1 cellular context compared by ENCODE assay signal in the genomic region with DNA sequence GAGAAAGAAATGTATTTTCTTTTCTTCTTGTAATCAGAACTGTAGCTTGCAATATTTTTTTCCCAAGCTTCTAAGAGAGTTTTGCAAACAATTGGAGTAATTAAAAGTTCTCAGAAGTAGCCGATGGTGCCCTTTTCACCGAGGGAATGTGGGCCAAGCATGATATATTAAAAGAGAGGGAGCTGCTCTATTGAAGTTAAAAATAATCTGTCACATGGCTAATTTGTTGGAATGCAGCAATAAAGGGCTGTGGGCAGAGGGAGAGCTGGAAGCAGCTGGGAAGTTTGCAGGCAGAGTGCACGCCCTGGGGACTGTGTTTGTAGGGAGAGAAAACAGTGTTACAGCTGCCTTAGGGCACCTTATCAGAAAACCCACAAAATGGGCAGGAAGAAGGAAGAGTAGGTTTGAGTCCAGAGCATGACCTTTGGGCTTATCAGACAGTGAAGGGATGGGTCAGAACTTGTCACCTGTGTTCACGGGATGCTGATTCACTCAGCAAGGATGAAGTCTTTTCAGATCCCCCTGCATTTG.
TF ChIP-seq lines count a peak whose summit lies in the region.

No MANE protein-coding gene starts in this region.

TF ChIP-seq in HepG2, 621 proteins besides CTCF, POLR2A, EP300 and RAD21 (continued from another document and continues in another):
- TF ChIP-seq, protein P1, sequence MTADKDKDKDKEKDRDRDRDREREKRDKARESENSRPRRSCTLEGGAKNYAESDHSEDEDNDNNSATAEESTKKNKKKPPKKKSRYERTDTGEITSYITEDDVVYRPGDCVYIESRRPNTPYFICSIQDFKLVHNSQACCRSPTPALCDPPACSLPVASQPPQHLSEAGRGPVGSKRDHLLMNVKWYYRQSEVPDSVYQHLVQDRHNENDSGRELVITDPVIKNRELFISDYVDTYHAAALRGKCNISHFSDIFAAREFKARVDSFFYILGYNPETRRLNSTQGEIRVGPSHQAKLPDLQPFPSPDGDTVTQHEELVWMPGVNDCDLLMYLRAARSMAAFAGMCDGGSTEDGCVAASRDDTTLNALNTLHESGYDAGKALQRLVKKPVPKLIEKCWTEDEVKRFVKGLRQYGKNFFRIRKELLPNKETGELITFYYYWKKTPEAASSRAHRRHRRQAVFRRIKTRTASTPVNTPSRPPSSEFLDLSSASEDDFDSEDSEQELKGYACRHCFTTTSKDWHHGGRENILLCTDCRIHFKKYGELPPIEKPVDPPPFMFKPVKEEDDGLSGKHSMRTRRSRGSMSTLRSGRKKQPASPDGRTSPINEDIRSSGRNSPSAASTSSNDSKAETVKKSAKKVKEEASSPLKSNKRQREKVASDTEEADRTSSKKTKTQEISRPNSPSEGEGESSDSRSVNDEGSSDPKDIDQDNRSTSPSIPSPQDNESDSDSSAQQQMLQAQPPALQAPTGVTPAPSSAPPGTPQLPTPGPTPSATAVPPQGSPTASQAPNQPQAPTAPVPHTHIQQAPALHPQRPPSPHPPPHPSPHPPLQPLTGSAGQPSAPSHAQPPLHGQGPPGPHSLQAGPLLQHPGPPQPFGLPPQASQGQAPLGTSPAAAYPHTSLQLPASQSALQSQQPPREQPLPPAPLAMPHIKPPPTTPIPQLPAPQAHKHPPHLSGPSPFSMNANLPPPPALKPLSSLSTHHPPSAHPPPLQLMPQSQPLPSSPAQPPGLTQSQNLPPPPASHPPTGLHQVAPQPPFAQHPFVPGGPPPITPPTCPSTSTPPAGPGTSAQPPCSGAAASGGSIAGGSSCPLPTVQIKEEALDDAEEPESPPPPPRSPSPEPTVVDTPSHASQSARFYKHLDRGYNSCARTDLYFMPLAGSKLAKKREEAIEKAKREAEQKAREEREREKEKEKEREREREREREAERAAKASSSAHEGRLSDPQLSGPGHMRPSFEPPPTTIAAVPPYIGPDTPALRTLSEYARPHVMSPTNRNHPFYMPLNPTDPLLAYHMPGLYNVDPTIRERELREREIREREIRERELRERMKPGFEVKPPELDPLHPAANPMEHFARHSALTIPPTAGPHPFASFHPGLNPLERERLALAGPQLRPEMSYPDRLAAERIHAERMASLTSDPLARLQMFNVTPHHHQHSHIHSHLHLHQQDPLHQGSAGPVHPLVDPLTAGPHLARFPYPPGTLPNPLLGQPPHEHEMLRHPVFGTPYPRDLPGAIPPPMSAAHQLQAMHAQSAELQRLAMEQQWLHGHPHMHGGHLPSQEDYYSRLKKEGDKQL (CRISPR knock-in tag; IDR thresholded peaks at IDR 0.05; ENCODE audit: low read depth): 0 out of 2 replicates have a peak, but pooled peaks have one; percentile 34
- TF ChIP-seq ERF (CRISPR knock-in tag; IDR thresholded peaks at IDR 0.05) (peak; percentile 64; the same call in 1 of the 2 replicates), GATAD1 (CRISPR knock-in tag; IDR thresholded peaks at IDR 0.05) (peak; percentile 64; the same call in 1 of the 2 replicates), ZBTB38 (CRISPR knock-in tag; IDR thresholded peaks at IDR 0.05) (peak; percentile 81; the same call in 1 of the 2 replicates), SOX5 (CRISPR knock-in tag; IDR thresholded peaks at IDR 0.05; ENCODE audit: borderline replicate concordance) (peak; percentile 84), NR1H2 (CRISPR knock-in tag; IDR thresholded peaks at IDR 0.05; ENCODE audit: borderline replicate concordance, low read depth) (no peak), ZNF207 (IDR thresholded peaks at IDR 0.05; ENCODE audit: borderline replicate concordance) (no peak), ZFP36L1 (CRISPR knock-in tag; IDR thresholded peaks at IDR 0.05) (0 out of 2 replicates have a peak, but pooled peaks have one; percentile 47), SALL1 (CRISPR knock-in tag; IDR thresholded peaks at IDR 0.05) (peak; percentile 94), ARNT2 (CRISPR knock-in tag; IDR thresholded peaks at IDR 0.05; ENCODE audit: low read depth) (no peak), ZNF672 (CRISPR knock-in tag; IDR thresholded peaks at IDR 0.05) (no peak)
- TF ChIP-seq, protein P2, sequence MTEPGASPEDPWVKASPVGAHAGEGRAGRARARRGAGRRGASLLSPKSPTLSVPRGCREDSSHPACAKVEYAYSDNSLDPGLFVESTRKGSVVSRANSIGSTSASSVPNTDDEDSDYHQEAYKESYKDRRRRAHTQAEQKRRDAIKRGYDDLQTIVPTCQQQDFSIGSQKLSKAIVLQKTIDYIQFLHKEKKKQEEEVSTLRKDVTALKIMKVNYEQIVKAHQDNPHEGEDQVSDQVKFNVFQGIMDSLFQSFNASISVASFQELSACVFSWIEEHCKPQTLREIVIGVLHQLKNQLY (CRISPR knock-in tag; IDR thresholded peaks at IDR 0.05): peak; percentile 92; the same call in 1 of the 2 replicates
- TF ChIP-seq, protein P3, sequence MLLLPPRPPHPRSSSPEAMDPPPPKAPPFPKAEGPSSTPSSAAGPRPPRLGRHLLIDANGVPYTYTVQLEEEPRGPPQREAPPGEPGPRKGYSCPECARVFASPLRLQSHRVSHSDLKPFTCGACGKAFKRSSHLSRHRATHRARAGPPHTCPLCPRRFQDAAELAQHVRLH (CRISPR knock-in tag; IDR thresholded peaks at IDR 0.05; ENCODE audit: borderline replicate concordance, low read depth): peak; percentile 55
- TF ChIP-seq, protein P4, sequence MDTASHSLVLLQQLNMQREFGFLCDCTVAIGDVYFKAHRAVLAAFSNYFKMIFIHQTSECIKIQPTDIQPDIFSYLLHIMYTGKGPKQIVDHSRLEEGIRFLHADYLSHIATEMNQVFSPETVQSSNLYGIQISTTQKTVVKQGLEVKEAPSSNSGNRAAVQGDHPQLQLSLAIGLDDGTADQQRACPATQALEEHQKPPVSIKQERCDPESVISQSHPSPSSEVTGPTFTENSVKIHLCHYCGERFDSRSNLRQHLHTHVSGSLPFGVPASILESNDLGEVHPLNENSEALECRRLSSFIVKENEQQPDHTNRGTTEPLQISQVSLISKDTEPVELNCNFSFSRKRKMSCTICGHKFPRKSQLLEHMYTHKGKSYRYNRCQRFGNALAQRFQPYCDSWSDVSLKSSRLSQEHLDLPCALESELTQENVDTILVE (CRISPR knock-in tag; IDR thresholded peaks at IDR 0.05): 0 out of 2 replicates have a peak, but pooled peaks have one; percentile 64
- TF ChIP-seq, protein P5, sequence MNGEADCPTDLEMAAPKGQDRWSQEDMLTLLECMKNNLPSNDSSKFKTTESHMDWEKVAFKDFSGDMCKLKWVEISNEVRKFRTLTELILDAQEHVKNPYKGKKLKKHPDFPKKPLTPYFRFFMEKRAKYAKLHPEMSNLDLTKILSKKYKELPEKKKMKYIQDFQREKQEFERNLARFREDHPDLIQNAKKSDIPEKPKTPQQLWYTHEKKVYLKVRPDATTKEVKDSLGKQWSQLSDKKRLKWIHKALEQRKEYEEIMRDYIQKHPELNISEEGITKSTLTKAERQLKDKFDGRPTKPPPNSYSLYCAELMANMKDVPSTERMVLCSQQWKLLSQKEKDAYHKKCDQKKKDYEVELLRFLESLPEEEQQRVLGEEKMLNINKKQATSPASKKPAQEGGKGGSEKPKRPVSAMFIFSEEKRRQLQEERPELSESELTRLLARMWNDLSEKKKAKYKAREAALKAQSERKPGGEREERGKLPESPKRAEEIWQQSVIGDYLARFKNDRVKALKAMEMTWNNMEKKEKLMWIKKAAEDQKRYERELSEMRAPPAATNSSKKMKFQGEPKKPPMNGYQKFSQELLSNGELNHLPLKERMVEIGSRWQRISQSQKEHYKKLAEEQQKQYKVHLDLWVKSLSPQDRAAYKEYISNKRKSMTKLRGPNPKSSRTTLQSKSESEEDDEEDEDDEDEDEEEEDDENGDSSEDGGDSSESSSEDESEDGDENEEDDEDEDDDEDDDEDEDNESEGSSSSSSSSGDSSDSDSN (CRISPR knock-in tag; IDR thresholded peaks at IDR 0.05): peak; percentile 45; the same call in 1 of the 2 replicates
- TF ChIP-seq, protein P6, sequence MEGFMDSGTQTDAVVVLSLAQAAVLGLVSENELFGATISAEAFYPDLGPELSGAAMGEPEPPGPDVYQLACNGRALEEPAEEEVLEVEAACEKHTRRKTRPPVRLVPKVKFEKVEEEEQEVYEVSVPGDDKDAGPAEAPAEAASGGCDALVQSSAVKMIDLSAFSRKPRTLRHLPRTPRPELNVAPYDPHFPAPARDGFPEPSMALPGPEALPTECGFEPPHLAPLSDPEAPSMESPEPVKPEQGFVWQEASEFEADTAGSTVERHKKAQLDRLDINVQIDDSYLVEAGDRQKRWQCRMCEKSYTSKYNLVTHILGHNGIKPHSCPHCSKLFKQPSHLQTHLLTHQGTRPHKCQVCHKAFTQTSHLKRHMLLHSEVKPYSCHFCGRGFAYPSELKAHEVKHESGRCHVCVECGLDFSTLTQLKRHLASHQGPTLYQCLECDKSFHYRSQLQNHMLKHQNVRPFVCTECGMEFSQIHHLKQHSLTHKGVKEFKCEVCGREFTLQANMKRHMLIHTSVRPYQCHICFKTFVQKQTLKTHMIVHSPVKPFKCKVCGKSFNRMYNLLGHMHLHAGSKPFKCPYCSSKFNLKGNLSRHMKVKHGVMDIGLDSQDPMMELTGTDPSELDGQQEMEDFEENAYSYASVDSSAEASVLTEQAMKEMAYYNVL (CRISPR knock-in tag; IDR thresholded peaks at IDR 0.05; ENCODE audit: borderline replicate concordance): peak; percentile 98
- TF ChIP-seq, protein P7, sequence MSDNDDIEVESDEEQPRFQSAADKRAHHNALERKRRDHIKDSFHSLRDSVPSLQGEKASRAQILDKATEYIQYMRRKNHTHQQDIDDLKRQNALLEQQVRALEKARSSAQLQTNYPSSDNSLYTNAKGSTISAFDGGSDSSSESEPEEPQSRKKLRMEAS (IDR thresholded peaks at IDR 0.05): peak; percentile 63
- TF ChIP-seq, protein P8, sequence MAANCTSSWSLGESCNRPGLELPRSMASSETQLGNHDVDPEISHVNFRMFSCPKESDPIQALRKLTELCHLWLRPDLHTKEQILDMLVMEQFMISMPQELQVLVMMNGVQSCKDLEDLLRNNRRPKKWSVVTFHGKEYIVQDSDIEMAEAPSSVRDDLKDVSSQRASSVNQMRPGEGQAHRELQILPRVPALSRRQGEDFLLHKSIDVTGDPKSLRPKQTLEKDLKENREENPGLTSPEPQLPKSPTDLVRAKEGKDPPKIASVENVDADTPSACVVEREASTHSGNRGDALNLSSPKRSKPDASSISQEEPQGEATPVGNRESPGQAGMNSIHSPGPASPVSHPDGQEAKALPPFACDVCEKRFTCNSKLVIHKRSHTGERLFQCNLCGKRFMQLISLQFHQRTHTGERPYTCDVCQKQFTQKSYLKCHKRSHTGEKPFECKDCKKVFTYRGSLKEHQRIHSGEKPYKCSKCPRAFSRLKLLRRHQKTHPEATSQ (CRISPR knock-in tag; IDR thresholded peaks at IDR 0.05; ENCODE audit: borderline replicate concordance): no peak; the same call in 1 of the 2 replicates
- TF ChIP-seq, protein P9, sequence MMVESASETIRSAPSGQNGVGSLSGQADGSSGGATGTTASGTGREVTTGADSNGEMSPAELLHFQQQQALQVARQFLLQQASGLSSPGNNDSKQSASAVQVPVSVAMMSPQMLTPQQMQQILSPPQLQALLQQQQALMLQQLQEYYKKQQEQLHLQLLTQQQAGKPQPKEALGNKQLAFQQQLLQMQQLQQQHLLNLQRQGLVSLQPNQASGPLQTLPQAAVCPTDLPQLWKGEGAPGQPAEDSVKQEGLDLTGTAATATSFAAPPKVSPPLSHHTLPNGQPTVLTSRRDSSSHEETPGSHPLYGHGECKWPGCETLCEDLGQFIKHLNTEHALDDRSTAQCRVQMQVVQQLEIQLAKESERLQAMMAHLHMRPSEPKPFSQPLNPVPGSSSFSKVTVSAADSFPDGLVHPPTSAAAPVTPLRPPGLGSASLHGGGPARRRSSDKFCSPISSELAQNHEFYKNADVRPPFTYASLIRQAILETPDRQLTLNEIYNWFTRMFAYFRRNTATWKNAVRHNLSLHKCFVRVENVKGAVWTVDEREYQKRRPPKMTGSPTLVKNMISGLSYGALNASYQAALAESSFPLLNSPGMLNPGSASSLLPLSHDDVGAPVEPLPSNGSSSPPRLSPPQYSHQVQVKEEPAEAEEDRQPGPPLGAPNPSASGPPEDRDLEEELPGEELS (CRISPR knock-in tag; IDR thresholded peaks at IDR 0.05): peak; percentile 93
- TF ChIP-seq, protein P10, sequence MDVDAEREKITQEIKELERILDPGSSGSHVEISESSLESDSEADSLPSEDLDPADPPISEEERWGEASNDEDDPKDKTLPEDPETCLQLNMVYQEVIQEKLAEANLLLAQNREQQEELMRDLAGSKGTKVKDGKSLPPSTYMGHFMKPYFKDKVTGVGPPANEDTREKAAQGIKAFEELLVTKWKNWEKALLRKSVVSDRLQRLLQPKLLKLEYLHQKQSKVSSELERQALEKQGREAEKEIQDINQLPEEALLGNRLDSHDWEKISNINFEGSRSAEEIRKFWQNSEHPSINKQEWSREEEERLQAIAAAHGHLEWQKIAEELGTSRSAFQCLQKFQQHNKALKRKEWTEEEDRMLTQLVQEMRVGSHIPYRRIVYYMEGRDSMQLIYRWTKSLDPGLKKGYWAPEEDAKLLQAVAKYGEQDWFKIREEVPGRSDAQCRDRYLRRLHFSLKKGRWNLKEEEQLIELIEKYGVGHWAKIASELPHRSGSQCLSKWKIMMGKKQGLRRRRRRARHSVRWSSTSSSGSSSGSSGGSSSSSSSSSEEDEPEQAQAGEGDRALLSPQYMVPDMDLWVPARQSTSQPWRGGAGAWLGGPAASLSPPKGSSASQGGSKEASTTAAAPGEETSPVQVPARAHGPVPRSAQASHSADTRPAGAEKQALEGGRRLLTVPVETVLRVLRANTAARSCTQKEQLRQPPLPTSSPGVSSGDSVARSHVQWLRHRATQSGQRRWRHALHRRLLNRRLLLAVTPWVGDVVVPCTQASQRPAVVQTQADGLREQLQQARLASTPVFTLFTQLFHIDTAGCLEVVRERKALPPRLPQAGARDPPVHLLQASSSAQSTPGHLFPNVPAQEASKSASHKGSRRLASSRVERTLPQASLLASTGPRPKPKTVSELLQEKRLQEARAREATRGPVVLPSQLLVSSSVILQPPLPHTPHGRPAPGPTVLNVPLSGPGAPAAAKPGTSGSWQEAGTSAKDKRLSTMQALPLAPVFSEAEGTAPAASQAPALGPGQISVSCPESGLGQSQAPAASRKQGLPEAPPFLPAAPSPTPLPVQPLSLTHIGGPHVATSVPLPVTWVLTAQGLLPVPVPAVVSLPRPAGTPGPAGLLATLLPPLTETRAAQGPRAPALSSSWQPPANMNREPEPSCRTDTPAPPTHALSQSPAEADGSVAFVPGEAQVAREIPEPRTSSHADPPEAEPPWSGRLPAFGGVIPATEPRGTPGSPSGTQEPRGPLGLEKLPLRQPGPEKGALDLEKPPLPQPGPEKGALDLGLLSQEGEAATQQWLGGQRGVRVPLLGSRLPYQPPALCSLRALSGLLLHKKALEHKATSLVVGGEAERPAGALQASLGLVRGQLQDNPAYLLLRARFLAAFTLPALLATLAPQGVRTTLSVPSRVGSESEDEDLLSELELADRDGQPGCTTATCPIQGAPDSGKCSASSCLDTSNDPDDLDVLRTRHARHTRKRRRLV (CRISPR knock-in tag; IDR thresholded peaks at IDR 0.05): 0 out of 2 replicates have a peak, but pooled peaks have one; percentile 35
